ENCODE assay signal across 8 cellular contexts in the genomic region with DNA sequence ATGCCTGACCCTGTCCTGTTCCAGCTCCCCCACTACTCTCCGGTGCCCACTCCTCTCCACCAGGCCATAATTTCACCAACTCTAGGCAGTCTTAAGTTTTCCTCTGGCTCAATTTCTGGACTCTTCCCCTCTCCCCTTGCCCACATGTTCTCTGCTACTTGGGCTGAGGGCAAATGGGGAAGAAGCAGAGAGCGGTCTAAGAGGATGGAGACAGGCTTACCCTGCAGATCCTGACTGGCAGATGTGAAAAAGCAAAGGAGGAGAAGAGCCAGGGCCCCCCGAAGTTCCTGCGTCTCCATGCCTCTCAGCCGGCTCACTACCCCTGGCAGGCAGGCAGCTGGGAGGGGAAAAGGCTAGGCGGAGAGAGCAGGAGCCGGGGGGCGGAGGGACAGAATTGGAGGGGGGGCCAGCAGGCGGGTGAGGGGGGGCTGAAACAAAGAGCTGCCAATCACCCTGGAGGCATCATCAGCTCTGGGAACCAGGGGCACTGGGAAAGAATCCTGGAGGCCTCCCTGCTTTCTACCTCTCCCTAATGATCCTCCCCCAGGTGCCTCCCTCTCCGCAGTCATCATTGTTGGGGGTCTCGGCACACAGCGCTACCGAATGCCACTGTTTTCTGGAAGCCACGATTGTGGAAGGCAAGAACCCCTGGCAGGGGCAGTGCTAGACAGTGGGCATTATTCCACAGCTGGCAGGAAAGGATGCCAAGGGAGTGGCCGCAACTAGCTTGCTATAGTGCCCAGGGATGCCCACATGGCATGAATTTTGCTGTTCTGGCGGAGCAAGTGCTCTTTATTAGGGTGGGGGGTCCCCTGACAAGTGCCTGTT. TPM values are rescaled to one million over a fixed set of nuclear protein-coding genes. Genes with fewer than 3 reads are reported as not detected.
DNase-seq lines count a peak whose midpoint lies in the region; ATAC-seq and TF ChIP-seq lines count a peak whose summit lies in the region.

Gene THBS3, minus strand, starts transcription at position 320 of the 828 bp plus-strand sequence. Its CDS starts 21 bp downstream, at position 299.

- peak within 1 kb of the TSS; percentile 69 for H3K4me2 ChIP-seq in parathyroid adenoma (ENCODE audit: low read length)

- H3K4me1 ChIP-seq in heart left ventricle, result peaks cover 0 to 47% (median 27%) of the 10 kb centered on the region in 12 donors
- peaks cover 4% of the 10 kb centered on the region for H3K4me1 ChIP-seq in parathyroid adenoma

- intact Hi-C loops in heart left ventricle (cut with DNase I), result loop anchor here in 6 of 10 donors (1.0 to 5.0 kb wide), 5 partner anchors 19 to 115 kb away; partner anchors contain the start of gene RUSC1 (in 1 of the 6)

- POLR2A ChIA-PET in activated naive CD8-positive, alpha-beta T cell treated with anti-CD3 and anti-CD28 coated beads, Interleukin-2, amount 10 ng/mL, durations not matched to agents 7 days and 5 days (lab: Charles Lee), result interaction anchor here (0.6 to 3.7 kb wide), 10 partner anchors 11 to 66 kb away, joined by 3 to 65 read pairs (median 10); partner anchors contain the start of genes CLK2, KRTCAP2 and TRIM46

- no peaks in the 10 kb centered on the region for H3K27me3 ChIP-seq in heart left ventricle
- H3K27me3 ChIP-seq in parathyroid adenoma (ENCODE audit: control insufficient read depth, insufficient read depth, low read length), result no peaks in the 10 kb centered on the region

- 26 to 33% (median 28%) methylated on average over 15 to 16 of the region's 16 CpGs for WGBS in heart left ventricle, 4 donors

- no peaks in the 10 kb centered on the region for H3K79me2 ChIP-seq in parathyroid adenoma

- no peaks in the 10 kb centered on the region for H3K9me3 Mint-ChIP-seq in activated naive CD8-positive, alpha-beta T cell treated with anti-CD3 and anti-CD28 coated beads, Interleukin-2, amount 10 ng/mL, durations not matched to agents 7 days and 5 days

- H3K27ac Mint-ChIP-seq in activated naive CD8-positive, alpha-beta T cell treated with anti-CD3 and anti-CD28 coated beads, Interleukin-2, amount 10 ng/mL, durations not matched to agents 7 days and 5 days, result peak within 1 kb of the TSS; percentile 90

- ATAC-seq in activated naive CD8-positive, alpha-beta T cell treated with anti-CD3 and anti-CD28 coated beads, Interleukin-2, amount 10 ng/mL, durations not matched to agents 7 days and 5 days (ENCODE audit: low read depth), result no peak
- peak in 3 of 4 donors; percentile 5 to 18 (median 18) for ATAC-seq in heart left ventricle
- ATAC-seq in HG02885 (IDR thresholded peaks at IDR 0.05; ENCODE audit: poor library complexity, unreplicated experiment), result no peak

- no peaks in the 10 kb centered on the region for H3K9me3 ChIP-seq in heart left ventricle
- no peaks in the 10 kb centered on the region for H3K9me3 ChIP-seq in parathyroid adenoma (ENCODE audit: control insufficient read depth, low read length)

- H3K4me3 Mint-ChIP-seq in activated naive CD8-positive, alpha-beta T cell treated with anti-CD3 and anti-CD28 coated beads, Interleukin-2, amount 10 ng/mL, durations not matched to agents 7 days and 5 days, result peak within 1 kb of the TSS; percentile 90

- H3K27ac ChIP-seq in heart left ventricle (peak within 1 kb of the TSS; percentile 95 to 100 (median 100)), parathyroid adenoma (peak within 1 kb of the TSS; percentile 99)

- peak within 1 kb of the TSS; percentile 94 for H3K9ac ChIP-seq in parathyroid adenoma

- TF ChIP-seq CTCF in heart left ventricle (IDR thresholded peaks at IDR 0.05) (no peak), parathyroid adenoma (IDR thresholded peaks at IDR 0.05) (no peak)

- peaks cover 25% of the 10 kb centered on the region for H3K4me1 Mint-ChIP-seq in activated naive CD8-positive, alpha-beta T cell treated with anti-CD3 and anti-CD28 coated beads, Interleukin-2, amount 10 ng/mL, durations not matched to agents 7 days and 5 days

- H3K4me3 ChIP-seq in heart left ventricle, result peak within 1 kb of the TSS; percentile 60 to 94 (median 77)
- peak within 1 kb of the TSS; percentile 77 for H3K4me3 ChIP-seq in parathyroid adenoma (ENCODE audit: low read depth, low read length)

- no peaks in the 10 kb centered on the region for H3K27me3 Mint-ChIP-seq in activated naive CD8-positive, alpha-beta T cell treated with anti-CD3 and anti-CD28 coated beads, Interleukin-2, amount 10 ng/mL, durations not matched to agents 7 days and 5 days

- no peaks in the 10 kb centered on the region for H3K36me3 Mint-ChIP-seq in activated naive CD8-positive, alpha-beta T cell treated with anti-CD3 and anti-CD28 coated beads, Interleukin-2, amount 10 ng/mL, durations not matched to agents 7 days and 5 days

- H2AFZ ChIP-seq in parathyroid adenoma, result peak within 1 kb of the TSS; percentile 81

- H3K36me3 ChIP-seq in heart left ventricle (peaks cover 0 to 28% (median 8%) of the 10 kb centered on the region in 9 donors), parathyroid adenoma (ENCODE audit: control insufficient read depth, insufficient read depth, low read length) (no peaks in the 10 kb centered on the region)

- TF ChIP-seq POLR2A in heart left ventricle (IDR thresholded peaks at IDR 0.05), result no peak

- DNase-seq in DMS53 treated with DMSO at 0.1 percent for 48 hours (lab: John Stamatoyannopoulos, UW; ENCODE audit: unreplicated experiment) (peak; percentile 53), NCI-H128 (lab: John Stamatoyannopoulos, UW; ENCODE audit: unreplicated experiment) (peak; percentile 62), heart left ventricle (peak; percentile 53 to 69 (median 62)), NCI-H526 treated with DMSO at 0.1 percent for 48 hours (lab: John Stamatoyannopoulos, UW) (no peak)
- no peak for DNase-seq in activated naive CD8-positive, alpha-beta T cell treated with anti-CD3 and anti-CD28 coated beads, Interleukin-2, amount 10 ng/mL, durations not matched to agents 7 days and 5 days
- DNase-seq in stimulated activated CD4-positive, alpha-beta T cell treated with anti-CD3 and anti-CD28 coated beads, Interleukin-1b, Interleukin-23, amount 100 ng/mL, for 48 hours, result no peak

RNA-seq across cellular contexts. Expression of gene THBS3, which starts in this region (rescaled TPM):
- total RNA-seq in activated naive CD8-positive, alpha-beta T cell treated with anti-CD3 and anti-CD28 coated beads, Interleukin-2, amount 10 ng/mL, durations not matched to agents 7 days and 5 days, result 10 to 100 TPM; 25.1 to 26.3 TPM
- 10 to 100 TPM in 2 of 9 donors, 1 to 10 TPM in 7; 3.0 to 22.2 (median 5.5) TPM for total RNA-seq in heart left ventricle
- polyA plus RNA-seq in heart left ventricle, result 1 to 10 TPM; 2.7 to 6.8 TPM

Comparison
In these comparisons a context has a peak if more than half of its experiments do, and no peak if none do; other contexts are left out.
1. DNase-seq: peak in DMS53 treated with DMSO at 0.1 percent for 48 hours (single experiment), NCI-H128 (single experiment) and heart left ventricle (5 of 5); none in activated naive CD8-positive, alpha-beta T cell treated with anti-CD3 and anti-CD28 coated beads, Interleukin-2, amount 10 ng/mL, durations not matched to agents 7 days and 5 days (single experiment), stimulated activated CD4-positive, alpha-beta T cell treated with anti-CD3 and anti-CD28 coated beads, Interleukin-1b, Interleukin-23, amount 100 ng/mL, for 48 hours (single experiment) and NCI-H526 treated with DMSO at 0.1 percent for 48 hours (single experiment).
2. ATAC-seq: peak in heart left ventricle (3 of 4); none in activated naive CD8-positive, alpha-beta T cell treated with anti-CD3 and anti-CD28 coated beads, Interleukin-2, amount 10 ng/mL, durations not matched to agents 7 days and 5 days (single experiment) and HG02885 (single experiment).